32 cellular contexts compared by ENCODE assay signal in genomic region chr2:59881214-59881613, GRCh38.
"Had no signal": no experiment of that assay in that cellular context is flagged by ENCODE, and none has a peak within 500 bp of the region (broad histone marks: within the 10 kb centered on the region; RNA-seq: fewer than 3 reads in every experiment).

No MANE protein-coding gene starts in this region.

- DNase-seq: activated B cell treated with CpG ODN at 0.5 μM for 24 hours; activated CD4-positive, alpha-beta T cell treated with anti-CD3 and anti-CD28 coated beads for 48 hours; activated CD4-positive, alpha-beta T cell treated with anti-CD3 and anti-CD28 coated beads, Interleukin-2, amount 50 U/mL, for 1 hour; activated CD4-positive, alpha-beta T cell treated with anti-CD3 and anti-CD28 coated beads, Interleukin-2, amount 50 U/mL, for 48 hours; activated CD8-positive, alpha-beta memory T cell treated with anti-CD3 and anti-CD28 coated beads for 24 hours; activated CD8-positive, alpha-beta T cell treated with anti-CD3 and anti-CD28 coated beads for 36 hours; activated effector memory CD4-positive, alpha-beta T cell treated with Interleukin-2 at 50 U/mL for 16 hours; activated gamma-delta T cell treated with Interleukin-2 at 50 U/mL for 16 hours; activated naive CD4-positive, alpha-beta T cell treated with anti-CD3 and anti-CD28 coated beads, Interleukin-2, amount 50 U/mL, for 16 hours; activated naive CD4-positive, alpha-beta T cell treated with Interleukin-2 at 50 U/mL for 16 hours; activated T-cell treated with anti-CD3 and anti-CD28 coated beads, Interleukin-2, amount 50 U/mL, for 4 hours; amniotic stem cell; anterior cingulate cortex; brain microvascular endothelial cell; central memory CD4-positive, alpha-beta T cell; cerebellar nuclear complex; colonic mucosa; effector CD8-positive, alpha-beta T cell; erythroblast; esophagus squamous epithelium; gastrocnemius medialis; glutamatergic neuron; heart left ventricle; T-helper 1 cell; T-helper 17 cell; T1000; WERI-Rb-1 had no signal

- H3K9me3 Mint-ChIP-seq: activated B cell treated with CpG ODN at 0.5 μM for 24 hours; activated CD8-positive, alpha-beta T cell treated with anti-CD3 and anti-CD28 coated beads for 36 hours; activated T-cell treated with anti-CD3 and anti-CD28 coated beads, Interleukin-2, amount 50 U/mL, for 4 hours; T-helper 2 cell treated with Interferon-gamma antibody and Interleukin-4, amounts not matched to agents 5 μg/mL and 100 μg/mL, for 36 hours had no signal

- H3K27ac Mint-ChIP-seq: activated B cell treated with CpG ODN at 0.5 μM for 24 hours; activated CD8-positive, alpha-beta T cell treated with anti-CD3 and anti-CD28 coated beads for 36 hours; activated naive CD8-positive, alpha-beta T cell; activated T-helper 17 cell treated with anti-CD3 and anti-CD28 coated beads, Interleukin-2, amount 50 U/mL, for 72 hours; T-helper 17 cell; T-helper 2 cell treated with Interferon-gamma antibody and Interleukin-4, amounts not matched to agents 5 μg/mL and 100 μg/mL, for 36 hours had no signal

- ATAC-seq: activated CD4-positive, CD25-positive, alpha-beta regulatory T cell treated with anti-CD3 and anti-CD28 coated beads, Interleukin-2, amount 50 U/mL, for 24 hours; activated CD8-positive, alpha-beta T cell treated with anti-CD3 and anti-CD28 coated beads for 36 hours; activated T-cell treated with anti-CD3 and anti-CD28 coated beads, Interleukin-2, amount 50 U/mL, for 4 hours; activated T-helper 17 cell treated with anti-CD3 and anti-CD28 coated beads, Interleukin-2, amount 50 U/mL, for 72 hours; gastrocnemius medialis; heart left ventricle; T-helper 17 cell had no signal

- H3K36me3 ChIP-seq: brain microvascular endothelial cell, cardiac muscle cell, colonic mucosa, esophagus squamous epithelium, gastrocnemius medialis, heart left ventricle, WERI-Rb-1 had no signal

- H3K4me3 ChIP-seq: cardiac muscle cell, colonic mucosa, esophagus squamous epithelium, gastrocnemius medialis, heart left ventricle had no signal

- H3K4me1 Mint-ChIP-seq: activated T-helper 17 cell treated with anti-CD3 and anti-CD28 coated beads, Interleukin-2, amount 50 U/mL, for 72 hours had no signal

- H3K9me3 ChIP-seq: colonic mucosa, esophagus squamous epithelium, gastrocnemius medialis, heart left ventricle had no signal

- H3K27ac ChIP-seq: brain microvascular endothelial cell, cardiac muscle cell, colonic mucosa, esophagus squamous epithelium, gastrocnemius medialis, heart left ventricle had no signal

- H3K4me3 Mint-ChIP-seq: activated B cell treated with CpG ODN at 0.5 μM for 24 hours; activated CD8-positive, alpha-beta T cell treated with anti-CD3 and anti-CD28 coated beads for 36 hours; activated naive CD8-positive, alpha-beta T cell; activated T-cell treated with anti-CD3 and anti-CD28 coated beads, Interleukin-2, amount 50 U/mL, for 4 hours; activated T-helper 17 cell treated with anti-CD3 and anti-CD28 coated beads, Interleukin-2, amount 50 U/mL, for 72 hours; T-helper 17 cell; T-helper 2 cell treated with Interferon-gamma antibody and Interleukin-4, amounts not matched to agents 5 μg/mL and 100 μg/mL, for 36 hours had no signal

- H3K4me1 ChIP-seq: colonic mucosa, gastrocnemius medialis had no signal

- H3K27me3 ChIP-seq: brain microvascular endothelial cell, cardiac muscle cell, colonic mucosa, esophagus squamous epithelium, gastrocnemius medialis had no signal

- H3K27me3 Mint-ChIP-seq: activated CD8-positive, alpha-beta T cell treated with anti-CD3 and anti-CD28 coated beads for 36 hours; activated naive CD8-positive, alpha-beta T cell had no signal
